In genomic region chr11:106794058-106794457, GRCh38 we compare ENCODE assay signal across 22 cellular contexts.
A peak's percentile ranks its signal among the peaks of the same experiment; 100 is the strongest.
DNase-seq lines count a peak whose midpoint lies in the region; ATAC-seq and TF ChIP-seq lines count a peak whose summit lies in the region.
"Had no signal": no experiment of that assay in that cellular context is flagged by ENCODE, and none has a peak within 500 bp of the region (broad histone marks: within the 10 kb centered on the region; RNA-seq: fewer than 3 reads in every experiment).

No MANE protein-coding gene starts in this region.

- no peaks in the 10 kb centered on the region for H3K9me2 ChIP-seq in SK-N-SH

- no peaks in the 10 kb centered on the region for H4K20me1 ChIP-seq in SK-N-SH (ENCODE audit: insufficient read depth)

- intact Hi-C loops in uterus (cut with DNase I; ENCODE audit: low total_unique reads): no loop called here

- DNase-seq in EH (ENCODE audit: low read depth): peak; percentile 1
- no peak for DNase-seq in SK-N-SH
- peak; percentile 18 for DNase-seq in choroid plexus epithelial cell (ENCODE audit: low read depth)
- DNase-seq in fibroblast of villous mesenchyme (ENCODE audit: low read depth): peak; percentile 17
- no peak for DNase-seq in uterus
- DNase-seq in T-cell: no peak
- DNase-seq in CD1c-positive myeloid dendritic cell (ENCODE audit: extremely low spot score): no peak
- no peak for DNase-seq in immature natural killer cell
- DNase-seq: AML-193, DND-41, GDM1, KG1, NCI-H1105 treated with DMSO at 0.1 percent for 48 hours, NCI-H1694 treated with DMSO at 0.1 percent for 48 hours, NCI-H2107, NCI-H510A treated with DMSO at 0.1 percent for 48 hours, NCI-H774, RPMI8226, SHP77 treated with DMSO at 0.1 percent for 48 hours had no signal

- TF ChIP-seq RAD21 in SK-N-SH (IDR thresholded peaks at IDR 0.05; ENCODE audit: low read length): no peak

- H3K4me2 ChIP-seq in SK-N-SH: peak overlapping the region; percentile 9; the same call in 1 of the 2 replicates

- H3K9me3 Mint-ChIP-seq in T-cell (peaks cover 13 to 21% (median 21%) of the 10 kb centered on the region in 3 donors), immature natural killer cell (peaks cover 8 to 48% (median 32%) of the 10 kb centered on the region in 6 donors)

- H3K4me3 Mint-ChIP-seq in T-cell: no peak overlapping the region
- no peak overlapping the region for H3K4me3 Mint-ChIP-seq in immature natural killer cell

- H3K4me1 Mint-ChIP-seq in T-cell (no peaks in the 10 kb centered on the region), immature natural killer cell (no peaks in the 10 kb centered on the region)

- H3K27ac Mint-ChIP-seq in T-cell: no peak overlapping the region
- no peak overlapping the region for H3K27ac Mint-ChIP-seq in immature natural killer cell

- no peaks in the 10 kb centered on the region for H3K27me3 ChIP-seq in SK-N-SH (ENCODE audit: insufficient read depth)
- no peaks in the 10 kb centered on the region for H3K27me3 ChIP-seq in uterus

- H3K9ac ChIP-seq in SK-N-SH: no peak overlapping the region

- H3K4me1 ChIP-seq in SK-N-SH (ENCODE audit: control insufficient read depth in 1 of 2, insufficient read depth in 2 of 2, low read depth in 1 of 2, low read length in 1 of 2) (no peaks in the 10 kb centered on the region), uterus (no peaks in the 10 kb centered on the region)

- H3F3A ChIP-seq in SK-N-SH (replicated peaks; ENCODE audit: insufficient read depth): peaks cover 4% of the 10 kb centered on the region

- H3K9me3 ChIP-seq in SK-N-SH (peaks cover 2% of the 10 kb centered on the region; the same call in 1 of the 2 replicates), uterus (no peaks in the 10 kb centered on the region)

- no peak for TF ChIP-seq CTCF in SK-N-SH (IDR thresholded peaks at IDR 0.05)
- TF ChIP-seq CTCF in choroid plexus epithelial cell (conservative IDR thresholded peaks at IDR 0.05; ENCODE audit: low read depth, low read length): no peak
- no peak for TF ChIP-seq CTCF in fibroblast of villous mesenchyme (IDR thresholded peaks at IDR 0.05; ENCODE audit: insufficient read depth, low read depth, low read length)
- no peak for TF ChIP-seq CTCF in uterus (IDR thresholded peaks at IDR 0.05)

- no peaks in the 10 kb centered on the region for H3K79me2 ChIP-seq in SK-N-SH (ENCODE audit: insufficient read depth)

- H3K27me3 Mint-ChIP-seq in T-cell (no peaks in the 10 kb centered on the region), immature natural killer cell (ENCODE audit: low read depth in 3 of 3) (no peaks in the 10 kb centered on the region)

- no peaks in the 10 kb centered on the region for H3K36me3 ChIP-seq in SK-N-SH (replicated peaks in 1 of 2; ENCODE audit: control insufficient read depth in 1 of 2, insufficient read depth in 2 of 2, low read length in 1 of 2)
- H3K36me3 ChIP-seq in uterus: no peaks in the 10 kb centered on the region

- CTCF ChIA-PET in SK-N-SH (lab: Yijun Ruan, JAX) (interaction anchor here (0.6 kb wide), 1 partner anchor 782 kb away, joined by 3 read pairs; no protein-coding TSS in a partner anchor), T-cell (lab: Charles Lee) (interaction anchor here in 1 of 2 donors (0.7 kb wide), 1 partner anchor 36 kb away, joined by 3 read pairs; no protein-coding TSS in a partner anchor)

- no peak overlapping the region for H2AFZ ChIP-seq in SK-N-SH (ENCODE audit: low read depth)

- no peaks in the 10 kb centered on the region for H3K36me3 Mint-ChIP-seq in T-cell
- H3K36me3 Mint-ChIP-seq in immature natural killer cell: no peaks in the 10 kb centered on the region

- no peak for ATAC-seq in T-cell (replicated peaks in 1 of 4)
- ATAC-seq: GM12878 had no signal

- no peak overlapping the region for H3K4me3 ChIP-seq in SK-N-SH (ENCODE audit: low read depth in 2 of 2, low read length in 1 of 2)
- H3K4me3 ChIP-seq in choroid plexus epithelial cell (ENCODE audit: low read depth, low read length): no peak overlapping the region
- no peak overlapping the region for H3K4me3 ChIP-seq in fibroblast of villous mesenchyme (ENCODE audit: low read depth, low read length)
- no peak overlapping the region for H3K4me3 ChIP-seq in uterus
- H3K4me3 ChIP-seq: GM12878 had no signal

- peak in 1 of 2 experiments; percentile 56; a peak in 1 of 4 replicates for TF ChIP-seq EP300 in SK-N-SH (IDR thresholded peaks at IDR 0.05; ENCODE audit: borderline replicate concordance in 1 of 2, low read depth in 1 of 2, low read length in 1 of 2)

- POLR2A ChIA-PET in SK-N-SH (lab: Yijun Ruan, JAX) (no interaction called here), T-cell (lab: Charles Lee) (no interaction called here)

- H3K27ac ChIP-seq in SK-N-SH (ENCODE audit: low read depth in 2 of 2, low read length in 1 of 2) (peak overlapping the region in 1 of 2 experiments; percentile 67; a peak in 1 of 4 replicates), uterus (no peak overlapping the region)
- H3K27ac ChIP-seq: 22Rv1, C4-2B had no signal

- no peak for TF ChIP-seq POLR2A in uterus (IDR thresholded peaks at IDR 0.05)

TF ChIP-seq in SK-N-SH, 30 proteins besides CTCF, POLR2A, EP300 and RAD21:
- TF ChIP-seq SIN3A (IDR thresholded peaks at IDR 0.05; ENCODE audit: borderline replicate concordance, low read depth, low read length) (no peak), NRF1 (IDR thresholded peaks at IDR 0.05; ENCODE audit: low read depth, low read length) (no peak), FOXJ3 (CRISPR knock-in tag; IDR thresholded peaks at IDR 0.05) (no peak), PBX3 (IDR thresholded peaks at IDR 0.05) (peak; percentile 64; the same call in 1 of the 2 replicates), POLR2AphosphoS5 (IDR thresholded peaks at IDR 0.05; ENCODE audit: low read depth, low read length) (peak; percentile 29; the same call in 1 of the 2 replicates), GATA2 (CRISPR knock-in tag; IDR thresholded peaks at IDR 0.05) (no peak), TEAD4 (IDR thresholded peaks at IDR 0.05; ENCODE audit: borderline replicate concordance, insufficient read depth) (0 out of 2 replicates have a peak, but pooled peaks have one; percentile 35), FOSL2 (IDR thresholded peaks at IDR 0.05; ENCODE audit: borderline replicate concordance, low read depth) (peak; percentile 23; the same call in 1 of the 2 replicates), JUND (IDR thresholded peaks at IDR 0.05) (peak; percentile 81), TCF12 (IDR thresholded peaks at IDR 0.05) (peak; percentile 95), YY1 (IDR thresholded peaks at IDR 0.05; ENCODE audit: low read depth) (peak; percentile 45; the same call in 1 of the 2 replicates)

Comparison
In these comparisons a context has a peak if more than half of its experiments do, and no peak if none do; other contexts are left out.
1. DNase-seq: peak in EH (single experiment), choroid plexus epithelial cell (single experiment) and fibroblast of villous mesenchyme (single experiment); none in SK-N-SH (single experiment), uterus (0 of 2), T-cell (0 of 34), CD1c-positive myeloid dendritic cell (single experiment) and immature natural killer cell (0 of 3).